In the genomic region with DNA sequence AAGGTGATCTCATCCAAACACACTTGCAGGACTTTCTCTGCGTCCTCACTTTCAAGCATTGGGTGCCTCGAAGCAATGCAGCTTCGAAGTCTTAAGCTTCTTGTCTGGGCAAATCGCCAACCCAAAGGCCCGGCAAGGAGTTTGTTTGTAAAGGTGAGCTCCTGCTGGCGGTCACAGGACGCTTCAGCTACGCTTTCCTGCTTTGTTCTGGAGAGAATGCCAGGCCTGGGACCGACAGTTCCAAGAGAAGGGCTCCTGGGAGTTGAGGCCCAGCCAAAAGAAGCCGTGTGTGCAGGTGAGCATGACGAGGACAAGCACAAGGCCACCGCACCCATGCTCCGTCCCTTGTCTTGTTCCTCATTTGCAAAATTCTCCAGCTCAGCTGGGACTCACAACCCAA, we compare ENCODE assay signal across 1 cellular context.
TF ChIP-seq lines count a peak whose summit lies in the region.

No MANE protein-coding gene starts in this region.

TF ChIP-seq in GM23338, 12 proteins besides CTCF, POLR2A, EP300 and RAD21 (continued from another document):
- TF ChIP-seq, protein P1, sequence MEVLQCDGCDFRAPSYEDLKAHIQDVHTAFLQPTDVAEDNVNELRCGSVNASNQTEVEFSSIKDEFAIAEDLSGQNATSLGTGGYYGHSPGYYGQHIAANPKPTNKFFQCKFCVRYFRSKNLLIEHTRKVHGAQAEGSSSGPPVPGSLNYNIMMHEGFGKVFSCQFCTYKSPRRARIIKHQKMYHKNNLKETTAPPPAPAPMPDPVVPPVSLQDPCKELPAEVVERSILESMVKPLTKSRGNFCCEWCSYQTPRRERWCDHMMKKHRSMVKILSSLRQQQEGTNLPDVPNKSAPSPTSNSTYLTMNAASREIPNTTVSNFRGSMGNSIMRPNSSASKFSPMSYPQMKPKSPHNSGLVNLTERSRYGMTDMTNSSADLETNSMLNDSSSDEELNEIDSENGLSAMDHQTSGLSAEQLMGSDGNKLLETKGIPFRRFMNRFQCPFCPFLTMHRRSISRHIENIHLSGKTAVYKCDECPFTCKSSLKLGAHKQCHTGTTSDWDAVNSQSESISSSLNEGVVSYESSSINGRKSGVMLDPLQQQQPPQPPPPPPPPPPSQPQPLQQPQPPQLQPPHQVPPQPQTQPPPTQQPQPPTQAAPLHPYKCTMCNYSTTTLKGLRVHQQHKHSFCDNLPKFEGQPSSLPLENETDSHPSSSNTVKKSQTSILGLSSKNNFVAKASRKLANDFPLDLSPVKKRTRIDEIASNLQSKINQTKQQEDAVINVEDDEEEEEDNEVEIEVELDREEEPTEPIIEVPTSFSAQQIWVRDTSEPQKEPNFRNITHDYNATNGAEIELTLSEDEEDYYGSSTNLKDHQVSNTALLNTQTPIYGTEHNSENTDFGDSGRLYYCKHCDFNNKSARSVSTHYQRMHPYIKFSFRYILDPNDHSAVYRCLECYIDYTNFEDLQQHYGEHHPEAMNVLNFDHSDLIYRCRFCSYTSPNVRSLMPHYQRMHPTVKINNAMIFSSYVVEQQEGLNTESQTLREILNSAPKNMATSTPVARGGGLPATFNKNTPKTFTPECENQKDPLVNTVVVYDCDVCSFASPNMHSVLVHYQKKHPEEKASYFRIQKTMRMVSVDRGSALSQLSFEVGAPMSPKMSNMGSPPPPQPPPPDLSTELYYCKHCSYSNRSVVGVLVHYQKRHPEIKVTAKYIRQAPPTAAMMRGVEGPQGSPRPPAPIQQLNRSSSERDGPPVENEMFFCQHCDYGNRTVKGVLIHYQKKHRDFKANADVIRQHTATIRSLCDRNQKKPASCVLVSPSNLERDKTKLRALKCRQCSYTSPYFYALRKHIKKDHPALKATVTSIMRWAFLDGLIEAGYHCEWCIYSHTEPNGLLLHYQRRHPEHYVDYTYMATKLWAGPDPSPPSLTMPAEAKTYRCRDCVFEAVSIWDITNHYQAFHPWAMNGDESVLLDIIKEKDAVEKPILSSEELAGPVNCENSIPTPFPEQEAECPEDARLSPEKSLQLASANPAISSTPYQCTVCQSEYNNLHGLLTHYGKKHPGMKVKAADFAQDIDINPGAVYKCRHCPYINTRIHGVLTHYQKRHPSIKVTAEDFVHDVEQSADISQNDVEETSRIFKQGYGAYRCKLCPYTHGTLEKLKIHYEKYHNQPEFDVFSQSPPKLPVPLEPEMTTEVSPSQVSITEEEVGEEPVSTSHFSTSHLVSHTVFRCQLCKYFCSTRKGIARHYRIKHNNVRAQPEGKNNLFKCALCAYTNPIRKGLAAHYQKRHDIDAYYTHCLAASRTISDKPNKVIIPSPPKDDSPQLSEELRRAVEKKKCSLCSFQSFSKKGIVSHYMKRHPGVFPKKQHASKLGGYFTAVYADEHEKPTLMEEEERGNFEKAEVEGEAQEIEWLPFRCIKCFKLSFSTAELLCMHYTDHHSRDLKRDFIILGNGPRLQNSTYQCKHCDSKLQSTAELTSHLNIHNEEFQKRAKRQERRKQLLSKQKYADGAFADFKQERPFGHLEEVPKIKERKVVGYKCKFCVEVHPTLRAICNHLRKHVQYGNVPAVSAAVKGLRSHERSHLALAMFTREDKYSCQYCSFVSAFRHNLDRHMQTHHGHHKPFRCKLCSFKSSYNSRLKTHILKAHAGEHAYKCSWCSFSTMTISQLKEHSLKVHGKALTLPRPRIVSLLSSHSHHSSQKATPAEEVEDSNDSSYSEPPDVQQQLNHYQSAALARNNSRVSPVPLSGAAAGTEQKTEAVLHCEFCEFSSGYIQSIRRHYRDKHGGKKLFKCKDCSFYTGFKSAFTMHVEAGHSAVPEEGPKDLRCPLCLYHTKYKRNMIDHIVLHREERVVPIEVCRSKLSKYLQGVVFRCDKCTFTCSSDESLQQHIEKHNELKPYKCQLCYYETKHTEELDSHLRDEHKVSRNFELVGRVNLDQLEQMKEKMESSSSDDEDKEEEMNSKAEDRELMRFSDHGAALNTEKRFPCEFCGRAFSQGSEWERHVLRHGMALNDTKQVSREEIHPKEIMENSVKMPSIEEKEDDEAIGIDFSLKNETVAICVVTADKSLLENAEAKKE (CRISPR knock-in tag; IDR thresholded peaks at IDR 0.05) = no peak
- TF ChIP-seq, protein P2, sequence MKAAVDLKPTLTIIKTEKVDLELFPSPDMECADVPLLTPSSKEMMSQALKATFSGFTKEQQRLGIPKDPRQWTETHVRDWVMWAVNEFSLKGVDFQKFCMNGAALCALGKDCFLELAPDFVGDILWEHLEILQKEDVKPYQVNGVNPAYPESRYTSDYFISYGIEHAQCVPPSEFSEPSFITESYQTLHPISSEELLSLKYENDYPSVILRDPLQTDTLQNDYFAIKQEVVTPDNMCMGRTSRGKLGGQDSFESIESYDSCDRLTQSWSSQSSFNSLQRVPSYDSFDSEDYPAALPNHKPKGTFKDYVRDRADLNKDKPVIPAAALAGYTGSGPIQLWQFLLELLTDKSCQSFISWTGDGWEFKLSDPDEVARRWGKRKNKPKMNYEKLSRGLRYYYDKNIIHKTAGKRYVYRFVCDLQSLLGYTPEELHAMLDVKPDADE (IDR thresholded peaks at IDR 0.05) = no peak
- TF ChIP-seq EZH2 (IDR thresholded peaks at IDR 0.05; ENCODE audit: low read depth, unreplicated experiment) (no peak), NANOG (IDR thresholded peaks at IDR 0.05; ENCODE audit: borderline replicate concordance) (no peak), JUNB (IDR thresholded peaks at IDR 0.05; ENCODE audit: unreplicated experiment) (no peak), POLR2AphosphoS5 (IDR thresholded peaks at IDR 0.05; ENCODE audit: low read depth) (no peak), CREB1 (CRISPR knock-in tag; IDR thresholded peaks at IDR 0.05; ENCODE audit: low read depth) (no peak), STAT1 (IDR thresholded peaks at IDR 0.05; ENCODE audit: unreplicated experiment) (no peak), ZNF331 (CRISPR knock-in tag; IDR thresholded peaks at IDR 0.05; ENCODE audit: low read depth) (no peak), ZNF114 (CRISPR knock-in tag; IDR thresholded peaks at IDR 0.05) (no peak)
